ENCODE assay signal across 8 cellular contexts in genomic region chr5:134874831-134875655, GRCh38. TPM values are rescaled to one million over a fixed set of nuclear protein-coding genes. Genes with fewer than 3 reads are reported as not detected.
DNase-seq lines count a peak whose midpoint lies in the region; ATAC-seq and TF ChIP-seq lines count a peak whose summit lies in the region.

No MANE protein-coding gene starts in this region.

- DNase-seq in AG09319 (ENCODE audit: extremely low read depth, low read depth) (peak; percentile 57), HPDE6-E6E7 (ENCODE audit: extremely low spot score) (peak; percentile 66), SJSA1 (ENCODE audit: low read depth in 1 of 2, low spot score in 2 of 2) (peak; percentile 73 to 80), anterior cingulate cortex (lab: John Stamatoyannopoulos, UW) (peak in 56 of 58 donors; percentile 6 to 83 (median 62)), left ventricle myocardium inferior (peak; percentile 66), trophoblast cell (peak; percentile 46 to 62), GF-D8 (lab: John Stamatoyannopoulos, UW) (no peak)

- peak; percentile 33 for ATAC-seq in GM18909 (IDR thresholded peaks at IDR 0.05; ENCODE audit: poor library complexity, unreplicated experiment)

- H3K18ac ChIP-seq in trophoblast cell (ENCODE audit: low read length), result no peak overlapping the region

- H2BK12ac ChIP-seq in trophoblast cell (ENCODE audit: low read length), result peak overlapping the region; percentile 5

- peaks cover 5% of the 10 kb centered on the region for H3K79me2 ChIP-seq in trophoblast cell (ENCODE audit: control insufficient read depth, insufficient read depth, low read length, poor library complexity)

- WGBS in trophoblast cell (ENCODE audit: extremely low coverage, insufficient coverage, insufficient read length), result no CpG with 5 or more reads among the region's 20 CpGs

- H3K36me3 ChIP-seq in SJSA1, result peaks cover 4% of the 10 kb centered on the region
- H3K36me3 ChIP-seq in left ventricle myocardium inferior, result no peaks in the 10 kb centered on the region
- no peaks in the 10 kb centered on the region for H3K36me3 ChIP-seq in trophoblast cell (ENCODE audit: control insufficient read depth in 1 of 2, insufficient read depth in 2 of 2, low read length in 2 of 2)

- H3K4me3 ChIP-seq in SJSA1 (peak overlapping the region; percentile 79), left ventricle myocardium inferior (peak overlapping the region; percentile 97), trophoblast cell (ENCODE audit: low read depth, low read length) (peak overlapping the region; percentile 83)

- intact Hi-C loops in left ventricle myocardium inferior (cut with micrococcal nuclease), result no loop called here

- no peak overlapping the region for H2AK5ac ChIP-seq in trophoblast cell (ENCODE audit: low read length)

- H3K9ac ChIP-seq in trophoblast cell (ENCODE audit: low read length), result no peak overlapping the region

- no peak overlapping the region for H2BK120ac ChIP-seq in trophoblast cell (ENCODE audit: insufficient read depth, low read length, poor library complexity)

- H3K23ac ChIP-seq in trophoblast cell (ENCODE audit: low read length), result no peak overlapping the region

- H2AFZ ChIP-seq in trophoblast cell (ENCODE audit: insufficient read depth, low read length, poor library complexity), result peak overlapping the region; percentile 76

- H3K27ac ChIP-seq in SJSA1 (peak overlapping the region; percentile 70), left ventricle myocardium inferior (replicated peaks) (peak overlapping the region; percentile 99), trophoblast cell (ENCODE audit: low read depth, low read length) (no peak overlapping the region)

- peaks cover 18% of the 10 kb centered on the region for H3K4me1 ChIP-seq in SJSA1 (replicated peaks)
- peaks cover 56% of the 10 kb centered on the region for H3K4me1 ChIP-seq in left ventricle myocardium inferior
- peaks cover 5 to 8% of the 10 kb centered on the region in 2 experiments for H3K4me1 ChIP-seq in trophoblast cell (ENCODE audit: control insufficient read depth in 1 of 2, insufficient read depth in 2 of 2, low read length in 2 of 2)

- H3K27me3 ChIP-seq in SJSA1 (replicated peaks), result no peaks in the 10 kb centered on the region
- H3K27me3 ChIP-seq in left ventricle myocardium inferior (ENCODE audit: low read depth), result no peaks in the 10 kb centered on the region
- no peaks in the 10 kb centered on the region for H3K27me3 ChIP-seq in trophoblast cell (ENCODE audit: insufficient read depth, low read length)

- peak overlapping the region; percentile 82 for H3K14ac ChIP-seq in trophoblast cell (ENCODE audit: low read length)

- no peak overlapping the region for H2BK5ac ChIP-seq in trophoblast cell (ENCODE audit: low read depth, low read length, poor library complexity)

- H4K91ac ChIP-seq in trophoblast cell (ENCODE audit: low read depth, low read length), result peak overlapping the region; percentile 94

- peak overlapping the region; percentile 56 for H3K4me2 ChIP-seq in trophoblast cell (ENCODE audit: low read length)

- no peaks in the 10 kb centered on the region for H3K9me3 ChIP-seq in SJSA1 (replicated peaks)
- no peaks in the 10 kb centered on the region for H3K9me3 ChIP-seq in left ventricle myocardium inferior (replicated peaks)
- H3K9me3 ChIP-seq in trophoblast cell (ENCODE audit: insufficient read depth, low read depth, low read length), result no peaks in the 10 kb centered on the region

- H3K79me1 ChIP-seq in trophoblast cell (ENCODE audit: low read length), result peaks cover 8% of the 10 kb centered on the region

- no peak overlapping the region for H3K4ac ChIP-seq in trophoblast cell (ENCODE audit: low read depth, low read length)

- TF ChIP-seq CTCF in AG09319 (IDR thresholded peaks at IDR 0.05; ENCODE audit: low read depth, low read length), result no peak
- no peak for TF ChIP-seq CTCF in left ventricle myocardium inferior (IDR thresholded peaks at IDR 0.05; ENCODE audit: borderline replicate concordance)

- H4K12ac ChIP-seq in trophoblast cell (ENCODE audit: low read depth, low read length), result peak overlapping the region; percentile 70

- H4K8ac ChIP-seq in trophoblast cell (ENCODE audit: low read depth, low read length), result peak overlapping the region; percentile 94

RNA-seq across cellular contexts. Expression of gene TXNDC15, which starts 0.9 kb away (rescaled TPM):
- total RNA-seq in SJSA1 (2014; rRNA removed; shearing (Covaris generic)), result 108 and 253 TPM in 2 replicates
- 49.5 TPM for total RNA-seq in left ventricle myocardium inferior
- polyA plus RNA-seq in trophoblast cell (2013), result 33.7 and 34.0 TPM in 2 replicates

RNA-seq across cellular contexts. Expression of gene C5orf24, which starts 29.3 kb away (rescaled TPM):
- total RNA-seq in SJSA1 (2014; rRNA removed; shearing (Covaris generic)), result 53.2 and 93.3 TPM in 2 replicates
- 24.9 TPM for total RNA-seq in left ventricle myocardium inferior
- 29.2 and 29.5 TPM in 2 replicates for polyA plus RNA-seq in trophoblast cell (2013)

RNA-seq across cellular contexts. Expression of gene PCBD2, which starts 29.9 kb away (rescaled TPM):
- total RNA-seq in SJSA1 (2014; rRNA removed; shearing (Covaris generic)), result 6.1 and 11.4 TPM in 2 replicates
- 26.3 TPM for total RNA-seq in left ventricle myocardium inferior
- polyA plus RNA-seq in trophoblast cell (2013), result 3.4 and 3.7 TPM in 2 replicates
